ENCODE assay signal across 8 cellular contexts in genomic region chr16:27779719-27780161, GRCh38.
DNase-seq lines count a peak whose midpoint lies in the region; ATAC-seq and TF ChIP-seq lines count a peak whose summit lies in the region.

No MANE protein-coding gene starts in this region.

- BruUV-seq in PC-9 (replicated peaks; lab: Mats Ljungman, UMichigan), result no TSS peak

- H3K4me1 ChIP-seq in neural progenitor cell (peaks cover 6% of the 10 kb centered on the region), PC-9 (replicated peaks; ENCODE audit: insufficient read depth) (no peaks in the 10 kb centered on the region)

- H3K27me3 ChIP-seq in neural progenitor cell (no peaks in the 10 kb centered on the region), PC-9 (ENCODE audit: insufficient read depth, low read depth) (no peaks in the 10 kb centered on the region)

- CTCF ChIA-PET in PC-9 (lab: Charles Lee), result no interaction called here

- no peaks in the 10 kb centered on the region for H4K20me1 ChIP-seq in neural progenitor cell (ENCODE audit: low read depth)
- H4K20me1 ChIP-seq in PC-9 (ENCODE audit: insufficient read depth), result no peaks in the 10 kb centered on the region; the same call in 1 of the 2 replicates

- TF ChIP-seq CTCF in epithelial cell of esophagus (IDR thresholded peaks at IDR 0.05; ENCODE audit: insufficient read depth, low read depth, low read length, missing control alignments) (peak; percentile 63), neural progenitor cell (IDR thresholded peaks at IDR 0.05) (peak; percentile 68), PC-9 (conservative IDR thresholded peaks at IDR 0.05) (no peak)

- H3K9ac ChIP-seq in neural progenitor cell, result no peak overlapping the region

- no peak overlapping the region for H3K4me2 ChIP-seq in neural progenitor cell
- H3K4me2 ChIP-seq in PC-9, result no peak overlapping the region

- no peaks in the 10 kb centered on the region for H3K36me3 ChIP-seq in neural progenitor cell
- no peaks in the 10 kb centered on the region for H3K36me3 ChIP-seq in PC-9 (ENCODE audit: low read depth)

- no peaks in the 10 kb centered on the region for H3K36me3 Mint-ChIP-seq in neural progenitor cell
- H3K36me3 Mint-ChIP-seq in activated T-cell treated with anti-CD3 and anti-CD28 coated beads, Interleukin-2, amount 50 U/mL, for 4 hours (ENCODE audit: insufficient read depth), result no peaks in the 10 kb centered on the region

- no peaks in the 10 kb centered on the region for H3K9me2 ChIP-seq in PC-9 (ENCODE audit: insufficient read depth)

- no peak overlapping the region for H3K27ac Mint-ChIP-seq in neural progenitor cell

- no peaks in the 10 kb centered on the region for H3K9me3 Mint-ChIP-seq in neural progenitor cell
- H3K9me3 Mint-ChIP-seq in activated T-cell treated with anti-CD3 and anti-CD28 coated beads, Interleukin-2, amount 50 U/mL, for 4 hours, result no peaks in the 10 kb centered on the region

- H3K4me3 ChIP-seq in epithelial cell of esophagus (ENCODE audit: low read length), result no peak overlapping the region
- no peak overlapping the region for H3K4me3 ChIP-seq in neural progenitor cell
- H3K4me3 ChIP-seq in PC-9, result no peak overlapping the region

- POLR2A ChIA-PET in PC-9 (lab: Charles Lee; ENCODE audit: unreplicated experiment), result no interaction called here

- no peak overlapping the region for H3K4me3 Mint-ChIP-seq in neural progenitor cell
- H3K4me3 Mint-ChIP-seq in activated T-cell treated with anti-CD3 and anti-CD28 coated beads, Interleukin-2, amount 50 U/mL, for 4 hours, result no peak overlapping the region

- intact Hi-C loops in PC-9 (cut with micrococcal nuclease; ENCODE audit: unreplicated experiment), result no loop called here

- H2AFZ ChIP-seq in neural progenitor cell (replicated peaks), result no peak overlapping the region
- H2AFZ ChIP-seq in PC-9, result no peak overlapping the region

- H3K9me3 ChIP-seq in neural progenitor cell (ENCODE audit: low read depth) (no peaks in the 10 kb centered on the region), PC-9 (ENCODE audit: insufficient read depth, low read depth) (no peaks in the 10 kb centered on the region)

- H3K4me1 Mint-ChIP-seq in neural progenitor cell, result peaks cover 17% of the 10 kb centered on the region
- no peaks in the 10 kb centered on the region for H3K4me1 Mint-ChIP-seq in activated T-cell treated with anti-CD3 and anti-CD28 coated beads, Interleukin-2, amount 50 U/mL, for 4 hours (ENCODE audit: low read depth)

- H3K79me2 ChIP-seq in neural progenitor cell (ENCODE audit: low read depth), result no peaks in the 10 kb centered on the region
- H3K79me2 ChIP-seq in PC-9 (ENCODE audit: low read depth), result no peaks in the 10 kb centered on the region

- ATAC-seq in HG03432 (IDR thresholded peaks at IDR 0.05; ENCODE audit: unreplicated experiment), result no peak
- no peak for ATAC-seq in HG02678 (IDR thresholded peaks at IDR 0.05; ENCODE audit: unreplicated experiment)
- no peak for ATAC-seq in activated T-cell treated with anti-CD3 and anti-CD28 coated beads, Interleukin-2, amount 50 U/mL, for 4 hours

- DNase-seq in DMS53 treated with DMSO at 0.1 percent for 48 hours (lab: John Stamatoyannopoulos, UW; ENCODE audit: unreplicated experiment), result peak; percentile 8
- peak; percentile 70 to 84 for DNase-seq in NCI-H526 (lab: John Stamatoyannopoulos, UW)
- peak; percentile 46 for DNase-seq in epithelial cell of esophagus (ENCODE audit: low read depth)
- DNase-seq in neural progenitor cell (ENCODE audit: low spot score), result peak; percentile 84
- DNase-seq in PC-9, result no peak
- DNase-seq in activated T-cell treated with anti-CD3 and anti-CD28 coated beads, Interleukin-2, amount 50 U/mL, for 4 hours, result no peak

- H3F3A ChIP-seq in neural progenitor cell (ENCODE audit: low read depth) (no peaks in the 10 kb centered on the region), PC-9 (ENCODE audit: insufficient read depth, low read depth) (no peaks in the 10 kb centered on the region)

- no peaks in the 10 kb centered on the region for H3K27me3 Mint-ChIP-seq in neural progenitor cell (ENCODE audit: insufficient read depth, low read depth)
- no peaks in the 10 kb centered on the region for H3K27me3 Mint-ChIP-seq in activated T-cell treated with anti-CD3 and anti-CD28 coated beads, Interleukin-2, amount 50 U/mL, for 4 hours (ENCODE audit: low read depth)

- H3K27ac ChIP-seq in neural progenitor cell (no peak overlapping the region), PC-9 (no peak overlapping the region)

Comparison
In these comparisons a context has a peak if more than half of its experiments do, and no peak if none do; other contexts are left out.
1. DNase-seq: peak in DMS53 treated with DMSO at 0.1 percent for 48 hours (single experiment), NCI-H526 (2 of 2), epithelial cell of esophagus (single experiment) and neural progenitor cell (single experiment); none in PC-9 (0 of 2) and activated T-cell treated with anti-CD3 and anti-CD28 coated beads, Interleukin-2, amount 50 U/mL, for 4 hours (single experiment).